ENCODE assay signal across 1 cellular context in the genomic region with DNA sequence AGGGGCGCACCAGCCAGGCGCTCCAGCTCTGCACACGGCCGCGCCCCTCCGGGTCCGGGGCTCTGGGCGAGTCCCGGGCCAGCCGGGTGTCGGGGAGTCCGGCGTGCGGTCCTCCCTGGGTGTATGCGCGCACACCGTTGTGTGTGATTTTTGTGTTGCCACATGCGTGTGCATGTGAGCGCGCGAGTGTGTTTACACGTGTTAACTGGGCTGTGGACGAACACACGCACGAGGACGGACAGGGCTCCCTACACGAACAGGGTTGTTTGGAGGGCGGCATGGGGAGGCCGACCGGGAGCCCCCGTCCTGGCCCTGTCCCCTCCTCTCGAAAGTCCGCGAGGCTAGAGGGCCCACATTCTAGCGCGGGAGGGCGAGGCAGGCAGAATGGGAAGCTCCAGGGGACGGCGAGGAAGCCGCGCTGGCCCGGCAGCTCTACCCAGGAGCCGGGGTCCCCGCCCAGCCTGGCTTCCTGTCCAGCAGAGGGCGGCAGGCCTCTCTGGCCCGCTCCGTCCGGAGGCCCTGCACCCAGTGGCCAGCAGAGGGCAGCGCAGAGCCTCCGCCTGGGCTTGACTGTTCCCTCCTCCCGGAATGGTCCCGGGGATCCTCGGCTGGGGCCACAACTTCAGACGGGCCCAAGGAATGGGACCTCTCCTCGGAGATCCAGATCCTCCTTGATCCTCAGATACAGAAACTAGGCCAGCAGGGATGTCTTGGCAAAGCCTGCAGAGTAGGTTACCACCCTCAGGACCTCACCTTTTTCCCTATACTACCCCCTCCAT.
TF ChIP-seq lines count a peak whose summit lies in the region.

No MANE protein-coding gene starts in this region.

TF ChIP-seq in K562, 482 proteins besides CTCF, POLR2A, EP300 and RAD21 (continued from another document and continues in another):
- TF ChIP-seq, protein P1, sequence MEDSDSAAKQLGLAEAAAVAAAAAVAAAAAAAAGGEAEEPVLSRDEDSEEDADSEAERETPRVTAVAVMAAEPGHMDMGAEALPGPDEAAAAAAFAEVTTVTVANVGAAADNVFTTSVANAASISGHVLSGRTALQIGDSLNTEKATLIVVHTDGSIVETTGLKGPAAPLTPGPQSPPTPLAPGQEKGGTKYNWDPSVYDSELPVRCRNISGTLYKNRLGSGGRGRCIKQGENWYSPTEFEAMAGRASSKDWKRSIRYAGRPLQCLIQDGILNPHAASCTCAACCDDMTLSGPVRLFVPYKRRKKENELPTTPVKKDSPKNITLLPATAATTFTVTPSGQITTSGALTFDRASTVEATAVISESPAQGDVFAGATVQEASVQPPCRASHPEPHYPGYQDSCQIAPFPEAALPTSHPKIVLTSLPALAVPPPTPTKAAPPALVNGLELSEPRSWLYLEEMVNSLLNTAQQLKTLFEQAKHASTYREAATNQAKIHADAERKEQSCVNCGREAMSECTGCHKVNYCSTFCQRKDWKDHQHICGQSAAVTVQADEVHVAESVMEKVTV (CRISPR knock-in tag; IDR thresholded peaks at IDR 0.05), result peak; percentile 54
- TF ChIP-seq, protein P2, sequence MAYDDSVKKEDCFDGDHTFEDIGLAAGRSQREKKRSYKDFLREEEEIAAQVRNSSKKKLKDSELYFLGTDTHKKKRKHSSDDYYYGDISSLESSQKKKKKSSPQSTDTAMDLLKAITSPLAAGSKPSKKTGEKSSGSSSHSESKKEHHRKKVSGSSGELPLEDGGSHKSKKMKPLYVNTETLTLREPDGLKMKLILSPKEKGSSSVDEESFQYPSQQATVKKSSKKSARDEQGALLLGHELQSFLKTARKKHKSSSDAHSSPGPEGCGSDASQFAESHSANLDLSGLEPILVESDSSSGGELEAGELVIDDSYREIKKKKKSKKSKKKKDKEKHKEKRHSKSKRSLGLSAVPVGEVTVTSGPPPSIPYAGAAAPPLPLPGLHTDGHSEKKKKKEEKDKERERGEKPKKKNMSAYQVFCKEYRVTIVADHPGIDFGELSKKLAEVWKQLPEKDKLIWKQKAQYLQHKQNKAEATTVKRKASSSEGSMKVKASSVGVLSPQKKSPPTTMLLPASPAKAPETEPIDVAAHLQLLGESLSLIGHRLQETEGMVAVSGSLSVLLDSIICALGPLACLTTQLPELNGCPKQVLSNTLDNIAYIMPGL (CRISPR knock-in tag; IDR thresholded peaks at IDR 0.05), result peak; percentile 72; the same call in 1 of the 2 replicates
- peak in 1 of 2 experiments; percentile 83; a peak in 2 of 4 replicates for TF ChIP-seq NONO (IDR thresholded peaks at IDR 0.05; ENCODE audit: low read depth in 2 of 2, low read length in 1 of 2)
- TF ChIP-seq TAF1 (IDR thresholded peaks at IDR 0.05; ENCODE audit: control insufficient read depth, extremely low read depth, insufficient read depth, low read length, severe bottlenecking), result peak; percentile 38
- peak; percentile 94 for TF ChIP-seq ZBTB7A (IDR thresholded peaks at IDR 0.05; ENCODE audit: borderline replicate concordance, control insufficient read depth, low read depth, low read length)
- peak; percentile 68; the same call in 1 of the 2 replicates for TF ChIP-seq ESRRA (IDR thresholded peaks at IDR 0.05; ENCODE audit: borderline replicate concordance, low read depth)
- no peak for TF ChIP-seq IRF9 (tag; IDR thresholded peaks at IDR 0.05)
- 0 out of 2 replicates have a peak, but pooled peaks have one; percentile 27 for TF ChIP-seq NBN (IDR thresholded peaks at IDR 0.05; ENCODE audit: low read depth)
- peak; percentile 51 for TF ChIP-seq ZFP36 (IDR thresholded peaks at IDR 0.05; ENCODE audit: low read depth, low read length, partially characterized antibody)
- TF ChIP-seq, protein P3, sequence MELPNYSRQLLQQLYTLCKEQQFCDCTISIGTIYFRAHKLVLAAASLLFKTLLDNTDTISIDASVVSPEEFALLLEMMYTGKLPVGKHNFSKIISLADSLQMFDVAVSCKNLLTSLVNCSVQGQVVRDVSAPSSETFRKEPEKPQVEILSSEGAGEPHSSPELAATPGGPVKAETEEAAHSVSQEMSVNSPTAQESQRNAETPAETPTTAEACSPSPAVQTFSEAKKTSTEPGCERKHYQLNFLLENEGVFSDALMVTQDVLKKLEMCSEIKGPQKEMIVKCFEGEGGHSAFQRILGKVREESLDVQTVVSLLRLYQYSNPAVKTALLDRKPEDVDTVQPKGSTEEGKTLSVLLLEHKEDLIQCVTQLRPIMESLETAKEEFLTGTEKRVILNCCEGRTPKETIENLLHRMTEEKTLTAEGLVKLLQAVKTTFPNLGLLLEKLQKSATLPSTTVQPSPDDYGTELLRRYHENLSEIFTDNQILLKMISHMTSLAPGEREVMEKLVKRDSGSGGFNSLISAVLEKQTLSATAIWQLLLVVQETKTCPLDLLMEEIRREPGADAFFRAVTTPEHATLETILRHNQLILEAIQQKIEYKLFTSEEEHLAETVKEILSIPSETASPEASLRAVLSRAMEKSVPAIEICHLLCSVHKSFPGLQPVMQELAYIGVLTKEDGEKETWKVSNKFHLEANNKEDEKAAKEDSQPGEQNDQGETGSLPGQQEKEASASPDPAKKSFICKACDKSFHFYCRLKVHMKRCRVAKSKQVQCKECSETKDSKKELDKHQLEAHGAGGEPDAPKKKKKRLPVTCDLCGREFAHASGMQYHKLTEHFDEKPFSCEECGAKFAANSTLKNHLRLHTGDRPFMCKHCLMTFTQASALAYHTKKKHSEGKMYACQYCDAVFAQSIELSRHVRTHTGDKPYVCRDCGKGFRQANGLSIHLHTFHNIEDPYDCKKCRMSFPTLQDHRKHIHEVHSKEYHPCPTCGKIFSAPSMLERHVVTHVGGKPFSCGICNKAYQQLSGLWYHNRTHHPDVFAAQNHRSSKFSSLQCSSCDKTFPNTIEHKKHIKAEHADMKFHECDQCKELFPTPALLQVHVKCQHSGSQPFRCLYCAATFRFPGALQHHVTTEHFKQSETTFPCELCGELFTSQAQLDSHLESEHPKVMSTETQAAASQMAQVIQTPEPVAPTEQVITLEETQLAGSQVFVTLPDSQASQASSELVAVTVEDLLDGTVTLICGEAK (IDR thresholded peaks at IDR 0.05), result peak; percentile 31; the same call in 1 of the 2 replicates
- TF ChIP-seq, protein P3 (CRISPR knock-in tag; IDR thresholded peaks at IDR 0.05), result no peak
- TF ChIP-seq ETV1 (tag; conservative IDR thresholded peaks at IDR 0.05; ENCODE audit: low read depth), result peak; percentile 74
- no peak for TF ChIP-seq HMG20A (CRISPR knock-in tag; conservative IDR thresholded peaks at IDR 0.05)
- peak; percentile 57 for TF ChIP-seq CREM (IDR thresholded peaks at IDR 0.05; ENCODE audit: low read depth)
- TF ChIP-seq ZNF395 (CRISPR knock-in tag; IDR thresholded peaks at IDR 0.05), result no peak
- peak; percentile 37 for TF ChIP-seq RBM22 (IDR thresholded peaks at IDR 0.05; ENCODE audit: low read depth, low read length, poor library complexity, severe bottlenecking)
- TF ChIP-seq ZNF3 (CRISPR knock-in tag; IDR thresholded peaks at IDR 0.05), result no peak
- TF ChIP-seq PCBP1 (IDR thresholded peaks at IDR 0.05; ENCODE audit: low read depth, low read length, poor library complexity, severe bottlenecking), result peak; percentile 54
- TF ChIP-seq SMC3 (conservative IDR thresholded peaks at IDR 0.05; ENCODE audit: insufficient read depth, low read depth, low read length), result peak; percentile 98
- peak; percentile 75 to 93 for TF ChIP-seq MAZ (CRISPR knock-in tag; conservative IDR thresholded peaks at IDR 0.05 in 1 of 2, IDR thresholded peaks at IDR 0.05 in 1 of 2)
- 0 out of 2 replicates have a peak, but pooled peaks have one; percentile 12 for TF ChIP-seq E2F3 (CRISPR knock-in tag; IDR thresholded peaks at IDR 0.05)
- TF ChIP-seq TARDBP (IDR thresholded peaks at IDR 0.05), result peak; percentile 53; the same call in 1 of the 2 replicates
- TF ChIP-seq XRCC5 (IDR thresholded peaks at IDR 0.05; ENCODE audit: low read depth, low read length), result peak; percentile 99
- TF ChIP-seq CBX3 (IDR thresholded peaks at IDR 0.05; ENCODE audit: borderline replicate concordance in 1 of 2, low read length in 2 of 2), result 0 out of 3 replicates have a peak, but pooled peaks of 1 of the 2 experiments have one; percentile 37
- TF ChIP-seq RBFOX2 (IDR thresholded peaks at IDR 0.05; ENCODE audit: low read depth, low read length), result peak; percentile 70
- TF ChIP-seq, protein P4, sequence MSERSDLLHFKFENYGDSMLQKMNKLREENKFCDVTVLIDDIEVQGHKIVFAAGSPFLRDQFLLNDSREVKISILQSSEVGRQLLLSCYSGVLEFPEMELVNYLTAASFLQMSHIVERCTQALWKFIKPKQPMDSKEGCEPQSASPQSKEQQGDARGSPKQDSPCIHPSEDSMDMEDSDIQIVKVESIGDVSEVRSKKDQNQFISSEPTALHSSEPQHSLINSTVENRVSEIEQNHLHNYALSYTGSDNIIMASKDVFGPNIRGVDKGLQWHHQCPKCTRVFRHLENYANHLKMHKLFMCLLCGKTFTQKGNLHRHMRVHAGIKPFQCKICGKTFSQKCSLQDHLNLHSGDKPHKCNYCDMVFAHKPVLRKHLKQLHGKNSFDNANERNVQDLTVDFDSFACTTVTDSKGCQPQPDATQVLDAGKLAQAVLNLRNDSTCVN (CRISPR knock-in tag; IDR thresholded peaks at IDR 0.05), result no peak
- TF ChIP-seq RB1 (IDR thresholded peaks at IDR 0.05; ENCODE audit: low read depth), result peak; percentile 97
- TF ChIP-seq MAFG (tag; conservative IDR thresholded peaks at IDR 0.05), result no peak
- TF ChIP-seq ZC3H11A (IDR thresholded peaks at IDR 0.05; ENCODE audit: low read depth, low read length), result no peak
- TF ChIP-seq, protein P5, sequence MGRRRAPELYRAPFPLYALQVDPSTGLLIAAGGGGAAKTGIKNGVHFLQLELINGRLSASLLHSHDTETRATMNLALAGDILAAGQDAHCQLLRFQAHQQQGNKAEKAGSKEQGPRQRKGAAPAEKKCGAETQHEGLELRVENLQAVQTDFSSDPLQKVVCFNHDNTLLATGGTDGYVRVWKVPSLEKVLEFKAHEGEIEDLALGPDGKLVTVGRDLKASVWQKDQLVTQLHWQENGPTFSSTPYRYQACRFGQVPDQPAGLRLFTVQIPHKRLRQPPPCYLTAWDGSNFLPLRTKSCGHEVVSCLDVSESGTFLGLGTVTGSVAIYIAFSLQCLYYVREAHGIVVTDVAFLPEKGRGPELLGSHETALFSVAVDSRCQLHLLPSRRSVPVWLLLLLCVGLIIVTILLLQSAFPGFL (CRISPR knock-in tag; IDR thresholded peaks at IDR 0.05), result peak; percentile 26; the same call in 1 of the 2 replicates
